Comparison of ENCODE assay signal across 1 cellular context in genomic region chr16:77409311-77409710, GRCh38.
TF ChIP-seq lines count a peak whose summit lies in the region.

No MANE protein-coding gene starts in this region.

TF ChIP-seq in HEK293, 187 proteins besides CTCF, POLR2A, EP300 and RAD21 (continued from another document and continues in another):
- no peak for TF ChIP-seq ZNF645 (tag by site-specific recombination; IDR thresholded peaks at IDR 0.05)
- TF ChIP-seq ZNF37A (tag by site-specific recombination; IDR thresholded peaks at IDR 0.05) = no peak
- TF ChIP-seq KLF10 (tag by site-specific recombination; IDR thresholded peaks at IDR 0.05) = peak; percentile 74
- 0 out of 2 replicates have a peak, but pooled peaks have one; percentile 66 for TF ChIP-seq ZNF626 (tag by site-specific recombination; IDR thresholded peaks at IDR 0.05)
- no peak for TF ChIP-seq ZNF16 (tag by site-specific recombination; IDR thresholded peaks at IDR 0.05; ENCODE audit: low read depth)
- no peak for TF ChIP-seq ZNF140 (tag by site-specific recombination; IDR thresholded peaks at IDR 0.05)
- no peak for TF ChIP-seq MYNN (tag by site-specific recombination; IDR thresholded peaks at IDR 0.05; ENCODE audit: borderline replicate concordance)
- no peak for TF ChIP-seq ZNF221 (tag by site-specific recombination; IDR thresholded peaks at IDR 0.05; ENCODE audit: borderline replicate concordance)
- peak; percentile 95 for TF ChIP-seq ZNF391 (tag by site-specific recombination; IDR thresholded peaks at IDR 0.05; ENCODE audit: borderline replicate concordance, low read depth)
- no peak for TF ChIP-seq ZNF830 (tag by site-specific recombination; IDR thresholded peaks at IDR 0.05; ENCODE audit: low read depth)
- TF ChIP-seq ZFP69B (tag by site-specific recombination; IDR thresholded peaks at IDR 0.05) = no peak
- peak; percentile 96 for TF ChIP-seq SP7 (tag by site-specific recombination; IDR thresholded peaks at IDR 0.05)
- TF ChIP-seq OSR2 (tag by site-specific recombination; IDR thresholded peaks at IDR 0.05) = peak; percentile 99
- TF ChIP-seq KLF16 (tag by site-specific recombination; IDR thresholded peaks at IDR 0.05) = peak; percentile 57; the same call in 1 of the 2 replicates
- TF ChIP-seq ZNF366 (tag by site-specific recombination; conservative IDR thresholded peaks at IDR 0.05) = peak; percentile 91
- peak; percentile 58; the same call in 1 of the 2 replicates for TF ChIP-seq PRDM10 (tag by site-specific recombination; IDR thresholded peaks at IDR 0.05)
- no peak; the same call in 1 of the 2 replicates for TF ChIP-seq KLF9 (tag by site-specific recombination; IDR thresholded peaks at IDR 0.05; ENCODE audit: low read depth)
- TF ChIP-seq ZNF426 (tag by site-specific recombination; IDR thresholded peaks at IDR 0.05) = no peak
- TF ChIP-seq ZNF404 (tag by site-specific recombination; IDR thresholded peaks at IDR 0.05) = no peak
- peak; percentile 47; the same call in 1 of the 2 replicates for TF ChIP-seq BCL6B (tag by site-specific recombination; IDR thresholded peaks at IDR 0.05)
- peak; percentile 49; the same call in 1 of the 2 replicates for TF ChIP-seq ZNF596 (tag by site-specific recombination; IDR thresholded peaks at IDR 0.05)
- peak; percentile 79; the same call in 1 of the 2 replicates for TF ChIP-seq ZNF324 (tag by site-specific recombination; IDR thresholded peaks at IDR 0.05)
- no peak for TF ChIP-seq ZNF433 (tag by site-specific recombination; IDR thresholded peaks at IDR 0.05; ENCODE audit: low read depth)
- no peak for TF ChIP-seq ZFP3 (tag by site-specific recombination; IDR thresholded peaks at IDR 0.05; ENCODE audit: low read depth)
- peak; percentile 100 for TF ChIP-seq ZNF792 (tag by site-specific recombination; IDR thresholded peaks at IDR 0.05)
- TF ChIP-seq ZNF76 (tag by site-specific recombination; IDR thresholded peaks at IDR 0.05; ENCODE audit: borderline replicate concordance, low read depth) = no peak
- TF ChIP-seq HOXD13 (CRISPR knock-in tag; IDR thresholded peaks at IDR 0.05; ENCODE audit: borderline replicate concordance) = no peak
- no peak for TF ChIP-seq ZNF416 (tag by site-specific recombination; IDR thresholded peaks at IDR 0.05)
- TF ChIP-seq ZNF2 (tag by site-specific recombination; IDR thresholded peaks at IDR 0.05) = peak; percentile 80; the same call in 1 of the 2 replicates
- TF ChIP-seq ZNF449 (tag by site-specific recombination; IDR thresholded peaks at IDR 0.05) = no peak; the same call in 1 of the 2 replicates
- TF ChIP-seq KLF1 (tag by site-specific recombination; IDR thresholded peaks at IDR 0.05) = no peak
- no peak for TF ChIP-seq ZNF555 (tag by site-specific recombination; conservative IDR thresholded peaks at IDR 0.05)
- TF ChIP-seq PATZ1 (tag by site-specific recombination; IDR thresholded peaks at IDR 0.05) = peak; percentile 38; the same call in 1 of the 2 replicates
- peak; percentile 99 for TF ChIP-seq FEZF1 (tag by site-specific recombination; IDR thresholded peaks at IDR 0.05)
- no peak for TF ChIP-seq PBX3 (CRISPR knock-in tag; IDR thresholded peaks at IDR 0.05)
- TF ChIP-seq ZNF175 (tag by site-specific recombination; IDR thresholded peaks at IDR 0.05) = no peak
- no peak for TF ChIP-seq ZNF423 (tag by site-specific recombination; IDR thresholded peaks at IDR 0.05)
- TF ChIP-seq ZSCAN30 (tag by site-specific recombination; IDR thresholded peaks at IDR 0.05) = peak; percentile 97
- TF ChIP-seq ZBTB1 (tag by site-specific recombination; IDR thresholded peaks at IDR 0.05) = 0 out of 2 replicates have a peak, but pooled peaks have one; percentile 21
- no peak for TF ChIP-seq ZNF548 (tag by site-specific recombination; IDR thresholded peaks at IDR 0.05)
- peak; percentile 84 for TF ChIP-seq GFI1B (tag by site-specific recombination; IDR thresholded peaks at IDR 0.05)
- peak; percentile 98 for TF ChIP-seq TRIM28 (IDR thresholded peaks at IDR 0.05; ENCODE audit: borderline replicate concordance, low read length)
- TF ChIP-seq ZNF513 (tag by site-specific recombination; IDR thresholded peaks at IDR 0.05) = peak; percentile 75
- peak; percentile 91 for TF ChIP-seq BCL11A (tag by site-specific recombination; IDR thresholded peaks at IDR 0.05; ENCODE audit: low read depth)
- TF ChIP-seq ZNF561 (tag by site-specific recombination; IDR thresholded peaks at IDR 0.05; ENCODE audit: borderline replicate concordance) = peak; percentile 99
- peak; percentile 96 for TF ChIP-seq MZF1 (tag by site-specific recombination; IDR thresholded peaks at IDR 0.05; ENCODE audit: borderline replicate concordance)
- peak; percentile 95 for TF ChIP-seq ZNF639 (tag by site-specific recombination; IDR thresholded peaks at IDR 0.05)
- TF ChIP-seq GLI2 (tag by site-specific recombination; IDR thresholded peaks at IDR 0.05; ENCODE audit: borderline replicate concordance, low read depth) = peak; percentile 90; the same call in 1 of the 2 replicates
- TF ChIP-seq ZNF629 (tag by site-specific recombination; IDR thresholded peaks at IDR 0.05) = peak; percentile 93
- no peak for TF ChIP-seq ZNF112 (tag by site-specific recombination; IDR thresholded peaks at IDR 0.05)
- peak; percentile 99 for TF ChIP-seq PRDM6 (tag by site-specific recombination; IDR thresholded peaks at IDR 0.05)
- peak; percentile 72 for TF ChIP-seq KLF8 (tag by site-specific recombination; IDR thresholded peaks at IDR 0.05)
